In genomic region chr3:179088306-179088705, GRCh38 we compare ENCODE assay signal across 23 cellular contexts.
DNase-seq lines count a peak whose midpoint lies in the region; ATAC-seq and TF ChIP-seq lines count a peak whose summit lies in the region.
"Had no signal": no experiment of that assay in that cellular context is flagged by ENCODE, and none has a peak within 500 bp of the region (broad histone marks: within the 10 kb centered on the region; RNA-seq: fewer than 3 reads in every experiment).

No MANE protein-coding gene starts in this region.

- ATAC-seq in HG02678 (IDR thresholded peaks at IDR 0.05; ENCODE audit: unreplicated experiment), result no peak
- ATAC-seq in GM18519 (IDR thresholded peaks at IDR 0.05; ENCODE audit: low FRiP score, unreplicated experiment), result no peak
- ATAC-seq: heart right ventricle had no signal

- H3K27me3 ChIP-seq in Loucy (ENCODE audit: insufficient read depth, low read length, poor library complexity, severe bottlenecking), result no peaks in the 10 kb centered on the region
- H3K27me3 ChIP-seq in SU-DHL-6 (ENCODE audit: low read length), result no peaks in the 10 kb centered on the region
- H3K27me3 ChIP-seq: brain microvascular endothelial cell, dorsolateral prefrontal cortex, transverse colon had no signal

- H3K9me2 ChIP-seq in Loucy (replicated peaks; ENCODE audit: low read depth, low read length) (no peaks in the 10 kb centered on the region), SU-DHL-6 (replicated peaks; ENCODE audit: insufficient read depth, low read length) (no peaks in the 10 kb centered on the region)

- H3K27ac ChIP-seq in SU-DHL-6 (ENCODE audit: low read depth, low read length), result no peak overlapping the region
- H3K27ac ChIP-seq: 22Rv1, brain microvascular endothelial cell, C4-2B, dorsolateral prefrontal cortex, heart right ventricle, transverse colon had no signal

- H3K4me1 ChIP-seq in Loucy (ENCODE audit: insufficient read depth, low read length, poor library complexity, severe bottlenecking), result peaks cover 10% of the 10 kb centered on the region
- H3K4me1 ChIP-seq: heart right ventricle, transverse colon had no signal

- no peaks in the 10 kb centered on the region for H3K9me3 ChIP-seq in Loucy (ENCODE audit: insufficient read depth, low read depth, low read length)
- H3K9me3 ChIP-seq in SU-DHL-6 (ENCODE audit: insufficient read depth, low read length), result no peaks in the 10 kb centered on the region
- no peaks in the 10 kb centered on the region for H3K9me3 ChIP-seq in iPS-18c (ENCODE audit: control insufficient read depth, insufficient read depth, low read length)
- H3K9me3 ChIP-seq: heart right ventricle, transverse colon had no signal

- DNase-seq in DMS53 (lab: John Stamatoyannopoulos, UW), result peak; percentile 16
- no peak for DNase-seq in DMS53 treated with DMSO at 0.1 percent for 48 hours (lab: John Stamatoyannopoulos, UW; ENCODE audit: unreplicated experiment)
- no peak for DNase-seq in amniotic stem cell (lab: John Stamatoyannopoulos, UW)
- DNase-seq: activated CD4-positive, alpha-beta T cell treated with anti-CD3 and anti-CD28 coated beads, Interleukin-2, amount 50 U/mL, for 1 hour; activated T-cell treated with anti-CD3 and anti-CD28 coated beads, Interleukin-2, amount 50 U/mL, for 24 hours; brain microvascular endothelial cell; DMS79 treated with DMSO at 0.1 percent for 48 hours; dorsolateral prefrontal cortex; heart right ventricle; mesenchymal stem cell; MM.1S; NCI-H2107; NCI-H69; Right ventricle myocardium superior; stimulated activated naive CD4-positive, alpha-beta T cell; transverse colon had no signal

- H3K79me2 ChIP-seq in Loucy (ENCODE audit: insufficient read depth, low read length) (no peaks in the 10 kb centered on the region), SU-DHL-6 (ENCODE audit: insufficient read depth, low read length) (no peaks in the 10 kb centered on the region)

- H3F3A ChIP-seq in Loucy (ENCODE audit: low read depth) (no peaks in the 10 kb centered on the region), SU-DHL-6 (ENCODE audit: insufficient read depth) (no peaks in the 10 kb centered on the region)

- H4K20me1 ChIP-seq in Loucy (ENCODE audit: insufficient read depth, low read length, poor library complexity, severe bottlenecking) (no peaks in the 10 kb centered on the region), SU-DHL-6 (ENCODE audit: low read depth, low read length) (no peaks in the 10 kb centered on the region)

- H3K4me2 ChIP-seq in Loucy (ENCODE audit: low read depth, low read length, poor library complexity, severe bottlenecking) (no peak overlapping the region), SU-DHL-6 (ENCODE audit: low read depth, low read length, poor library complexity, severe bottlenecking) (no peak overlapping the region)

- TF ChIP-seq CTCF in Loucy (conservative IDR thresholded peaks at IDR 0.05; ENCODE audit: low read length) (no peak), SU-DHL-6 (IDR thresholded peaks at IDR 0.05; ENCODE audit: insufficient read depth, low read length, poor library complexity, severe bottlenecking) (no peak)

- H3K4me3 ChIP-seq in Loucy (ENCODE audit: low read length, poor library complexity, severe bottlenecking), result no peak overlapping the region
- no peak overlapping the region for H3K4me3 ChIP-seq in SU-DHL-6 (ENCODE audit: insufficient read depth, low read length, poor library complexity, severe bottlenecking)
- H3K4me3 ChIP-seq in iPS-18c (ENCODE audit: insufficient read depth, low read depth, low read length), result 0 out of 2 replicates have a peak overlapping the region, but pooled peaks have one; percentile 9
- H3K4me3 ChIP-seq: dorsolateral prefrontal cortex, heart right ventricle, transverse colon had no signal

- H2AFZ ChIP-seq in Loucy (ENCODE audit: low read length) (peak overlapping the region; percentile 80), SU-DHL-6 (ENCODE audit: low read depth, low read length, severe bottlenecking) (peak overlapping the region; percentile 72)

- H3K9ac ChIP-seq in Loucy (ENCODE audit: low read depth, low read length, poor library complexity, severe bottlenecking), result no peak overlapping the region
- no peak overlapping the region for H3K9ac ChIP-seq in SU-DHL-6 (ENCODE audit: low read length)

- no peaks in the 10 kb centered on the region for H3K36me3 ChIP-seq in Loucy (ENCODE audit: insufficient read depth, low read length)
- H3K36me3 ChIP-seq in SU-DHL-6 (ENCODE audit: low read length), result no peaks in the 10 kb centered on the region
- H3K36me3 ChIP-seq: brain microvascular endothelial cell, heart right ventricle, transverse colon had no signal
